In genomic region chr2:169711751-169712509, GRCh38 we compare ENCODE assay signal across 1 cellular context.
A peak's percentile ranks its signal among the peaks of the same experiment; 100 is the strongest.
TF ChIP-seq lines count a peak whose summit lies in the region.

No MANE protein-coding gene starts in this region.

TF ChIP-seq in endothelial cell of umbilical vein, 7 proteins besides CTCF, POLR2A, EP300 and RAD21:
- peak; percentile 45 for TF ChIP-seq POLR2AphosphoS5 (IDR thresholded peaks at IDR 0.05; ENCODE audit: insufficient read depth, low read depth, low read length)
- peak; percentile 36 for TF ChIP-seq FOS (IDR thresholded peaks at IDR 0.05; ENCODE audit: borderline replicate concordance, insufficient read depth, low read length)
- TF ChIP-seq MYC (IDR thresholded peaks at IDR 0.05; ENCODE audit: low read depth, low read length) = no peak
